ENCODE assay signal across 20 cellular contexts in the genomic region with DNA sequence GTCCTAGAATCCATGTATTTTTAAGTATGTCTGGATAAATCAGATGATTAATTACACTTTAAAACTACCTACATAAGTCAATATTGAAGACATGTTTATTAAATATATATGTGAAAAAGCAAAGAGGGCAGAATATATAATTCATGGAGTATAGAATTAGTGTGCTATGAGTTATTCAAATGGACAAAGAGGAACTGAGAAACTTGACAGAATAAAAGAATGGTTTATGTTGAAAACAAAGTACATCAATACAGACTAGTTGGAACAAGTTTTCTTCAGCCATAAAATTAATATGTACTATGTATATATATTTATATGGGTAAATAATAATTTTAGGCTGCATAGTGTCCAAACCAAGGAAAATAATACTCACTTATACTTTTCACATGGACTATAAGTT.
DNase-seq lines count a peak whose midpoint lies in the region; ATAC-seq and TF ChIP-seq lines count a peak whose summit lies in the region.
"Had no signal": no experiment of that assay in that cellular context is flagged by ENCODE, and none has a peak within 500 bp of the region (broad histone marks: within the 10 kb centered on the region; RNA-seq: fewer than 3 reads in every experiment).

No MANE protein-coding gene starts in this region.

- no peaks in the 10 kb centered on the region for H3K4me1 Mint-ChIP-seq in type B pancreatic cell (ENCODE audit: unreplicated experiment)
- H3K4me1 Mint-ChIP-seq: T-helper 17 cell had no signal

- TF ChIP-seq POLR2A in GM18505 (IDR thresholded peaks at IDR 0.05; ENCODE audit: borderline replicate concordance, extremely low read depth, insufficient read depth, insufficient read length) = no peak

- H3K27me3 Mint-ChIP-seq in type B pancreatic cell = peaks cover 2% of the 10 kb centered on the region
- H3K27me3 Mint-ChIP-seq: T-helper 17 cell had no signal

- TF ChIP-seq CTCF in type B pancreatic cell (conservative IDR thresholded peaks at IDR 0.05) = no peak

- no peak overlapping the region for H3K4me3 Mint-ChIP-seq in type B pancreatic cell
- H3K4me3 Mint-ChIP-seq: T-helper 17 cell had no signal

- no peaks in the 10 kb centered on the region for H3K9me3 Mint-ChIP-seq in type B pancreatic cell

- ATAC-seq in GM18505 (IDR thresholded peaks at IDR 0.05; ENCODE audit: unreplicated experiment) = peak; percentile 49
- peak; percentile 48 for ATAC-seq in GM18907 (IDR thresholded peaks at IDR 0.05; ENCODE audit: unreplicated experiment)
- peak; percentile 48 for ATAC-seq in GM21390 (IDR thresholded peaks at IDR 0.05; ENCODE audit: unreplicated experiment)
- ATAC-seq in HG03460 (IDR thresholded peaks at IDR 0.05; ENCODE audit: unreplicated experiment) = peak; percentile 48
- ATAC-seq in HG03135 (IDR thresholded peaks at IDR 0.05; ENCODE audit: unreplicated experiment) = no peak
- ATAC-seq: HCT116, Panc1, T-helper 17 cell had no signal

- no peak overlapping the region for H3K27ac Mint-ChIP-seq in type B pancreatic cell
- H3K27ac Mint-ChIP-seq: T-helper 17 cell had no signal

- H3K36me3 Mint-ChIP-seq in type B pancreatic cell = no peaks in the 10 kb centered on the region

- DNase-seq in type B pancreatic cell (ENCODE audit: extremely low spot score, unreplicated experiment) (no peak), HuH-7 (ENCODE audit: low spot score) (no peak)
- DNase-seq in activated CD4-positive, alpha-beta T cell treated with anti-CD3 and anti-CD28 coated beads, Interleukin-2, amount 50 U/mL, for 1 hour = no peak
- DNase-seq: Calu3, DND-41, NCI-H1048, NCI-H1417, NCI-H1694, NCI-H2029 treated with DMSO at 0.1 percent for 48 hours, NCI-H510A, NCI-H69, SK-N-SH, T-helper 17 cell had no signal
